In the genomic region with DNA sequence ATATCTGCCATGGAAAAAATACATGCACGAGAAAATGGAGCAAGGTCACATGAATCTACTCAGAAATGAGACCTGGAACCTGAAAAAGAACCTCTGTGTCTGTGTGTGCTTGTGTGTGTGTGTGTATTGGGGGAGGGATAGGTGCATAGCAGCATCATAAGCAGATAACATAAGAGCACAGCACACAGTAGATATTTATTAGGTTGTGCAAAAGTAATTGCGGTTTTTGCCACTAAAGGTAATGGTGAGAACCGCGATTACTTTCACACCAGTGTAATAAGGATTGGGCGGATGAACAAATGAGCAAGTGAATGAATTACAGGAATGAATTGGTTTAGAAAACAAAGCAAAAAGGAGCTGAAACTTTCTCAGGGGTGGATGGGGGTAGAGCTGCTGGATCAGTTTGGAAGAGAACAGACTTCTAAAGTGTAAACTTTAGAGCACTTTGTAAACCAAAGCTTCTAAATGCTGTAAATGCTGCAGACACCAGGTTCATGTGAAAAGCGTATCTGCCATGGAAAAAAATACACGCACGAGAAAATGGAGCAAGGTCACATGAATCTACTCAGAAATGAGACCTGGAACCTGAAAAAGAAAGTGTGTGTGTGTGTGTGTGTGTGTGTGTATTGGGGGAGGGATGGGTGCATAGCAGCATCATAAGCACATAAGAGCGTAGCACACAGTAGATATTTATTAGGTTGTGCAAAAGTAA, we compare ENCODE assay signal across 8 cellular contexts.
A peak's percentile ranks its signal among the peaks of the same experiment; 100 is the strongest.
DNase-seq lines count a peak whose midpoint lies in the region; FAIRE-seq and TF ChIP-seq lines count a peak whose summit lies in the region.

No MANE protein-coding gene starts in this region.

- no peaks in the 10 kb centered on the region for H3K79me1 ChIP-seq in mesendoderm (ENCODE audit: low read length)

- no peak overlapping the region for H2BK15ac ChIP-seq in mesendoderm (replicated peaks; ENCODE audit: low read depth)

- DNase-seq in breast epithelium (ENCODE audit: low spot score in 2 of 2) = no peak
- no peak for DNase-seq in MCF 10A (ENCODE audit: unreplicated experiment)
- no peak for DNase-seq in activated T-helper 2 cell treated with anti-CD3 and anti-CD28 coated beads, Interferon-gamma antibody, Interleukin-2, Interleukin-4, amounts not matched to agents 10 μg/mL and 5 μg/mL and 100 μg/mL, durations not matched to agents 14 hours and 24 hours and 36 hours (ENCODE audit: low spot score)
- no peak for DNase-seq in mesendoderm
- peak in 1 of 2 donors; percentile 1 for DNase-seq in uterus
- no peak for DNase-seq in hepatic stellate cell (ENCODE audit: low spot score)
- no peak for DNase-seq in activated gamma-delta T cell treated with Interleukin-2 at 50 U/mL for 16 hours
- DNase-seq in GM12892 (ENCODE audit: insufficient read length) = no peak

- no peaks in the 10 kb centered on the region for H3K9me3 Mint-ChIP-seq in MCF 10A (ENCODE audit: unreplicated experiment)
- H3K9me3 Mint-ChIP-seq in activated T-helper 2 cell treated with anti-CD3 and anti-CD28 coated beads, Interferon-gamma antibody, Interleukin-2, Interleukin-4, amounts not matched to agents 10 μg/mL and 5 μg/mL and 100 μg/mL, durations not matched to agents 14 hours and 24 hours and 36 hours = peaks cover 4% of the 10 kb centered on the region

- H3K4ac ChIP-seq in mesendoderm (ENCODE audit: low read depth, low read length) = no peak overlapping the region

- H3K79me2 ChIP-seq in mesendoderm (ENCODE audit: control insufficient read depth, insufficient read depth, low read length) = no peaks in the 10 kb centered on the region

- CTCF ChIA-PET in MCF 10A (lab: Yijun Ruan, JAX) = interaction anchor here (0.6 kb wide), 2 partner anchors 225 to 319 kb away, joined by 3 read pairs; no protein-coding TSS in a partner anchor

- TF ChIP-seq CTCF in breast epithelium (IDR thresholded peaks at IDR 0.05) (no peak), MCF 10A (IDR thresholded peaks at IDR 0.05; ENCODE audit: unreplicated experiment) (no peak), uterus (IDR thresholded peaks at IDR 0.05) (no peak)

- H2AK5ac ChIP-seq in mesendoderm (ENCODE audit: low read length) = no peak overlapping the region

- BruUV-seq in MCF 10A (replicated peaks; lab: Mats Ljungman, UMichigan) = no TSS peak

- peaks cover 5 to 25% of the 10 kb centered on the region in 2 donors for H3K4me1 ChIP-seq in breast epithelium
- peaks cover 22% of the 10 kb centered on the region for H3K4me1 ChIP-seq in mesendoderm (ENCODE audit: control insufficient read depth, low read depth, low read length)
- H3K4me1 ChIP-seq in uterus = peaks cover 7 to 9% of the 10 kb centered on the region in 2 donors

- H3K36me3 Mint-ChIP-seq in MCF 10A (ENCODE audit: insufficient read depth, unreplicated experiment) = no peaks in the 10 kb centered on the region
- H3K36me3 Mint-ChIP-seq in activated T-helper 2 cell treated with anti-CD3 and anti-CD28 coated beads, Interferon-gamma antibody, Interleukin-2, Interleukin-4, amounts not matched to agents 10 μg/mL and 5 μg/mL and 100 μg/mL, durations not matched to agents 14 hours and 24 hours and 36 hours (ENCODE audit: low read depth) = peaks cover 29% of the 10 kb centered on the region

- H2BK120ac ChIP-seq in mesendoderm (ENCODE audit: low read depth, low read length) = no peak overlapping the region

- H3K36me3 ChIP-seq in breast epithelium (no peaks in the 10 kb centered on the region), mesendoderm (ENCODE audit: control insufficient read depth, insufficient read depth, low read length) (no peaks in the 10 kb centered on the region), uterus (no peaks in the 10 kb centered on the region)

- no CpG with 5 or more reads among the region's 9 CpGs for WGBS in mesendoderm (ENCODE audit: extremely low coverage, insufficient coverage, low lambda C conversion rate)

- H3K23ac ChIP-seq in mesendoderm (ENCODE audit: low read length) = no peak overlapping the region

- POLR2A ChIA-PET in MCF 10A (lab: Yijun Ruan, JAX) = interaction anchor here (0.6 to 4.0 kb wide), 9 partner anchors 9 to 314 kb away, joined by 3 to 23 read pairs (median 5); no protein-coding TSS in a partner anchor

- no peak overlapping the region for H4K8ac ChIP-seq in mesendoderm (ENCODE audit: low read depth, low read length)

- H3K27ac Mint-ChIP-seq in MCF 10A (ENCODE audit: low read depth, unreplicated experiment) = no peak overlapping the region
- H3K27ac Mint-ChIP-seq in activated T-helper 2 cell treated with anti-CD3 and anti-CD28 coated beads, Interferon-gamma antibody, Interleukin-2, Interleukin-4, amounts not matched to agents 10 μg/mL and 5 μg/mL and 100 μg/mL, durations not matched to agents 14 hours and 24 hours and 36 hours = peak overlapping the region; percentile 85

- peak overlapping the region; percentile 56 for H3K18ac ChIP-seq in mesendoderm (ENCODE audit: low read length)

- no peaks in the 10 kb centered on the region for H3K9me3 ChIP-seq in breast epithelium
- H3K9me3 ChIP-seq in uterus = no peaks in the 10 kb centered on the region

- no peak overlapping the region for H3K9ac ChIP-seq in mesendoderm (ENCODE audit: low read length)

- no peak for TF ChIP-seq POLR2A in breast epithelium (IDR thresholded peaks at IDR 0.05)
- TF ChIP-seq POLR2A in uterus (IDR thresholded peaks at IDR 0.05) = no peak
- no peak for TF ChIP-seq POLR2A in GM12892 (IDR thresholded peaks at IDR 0.05; ENCODE audit: low read depth, low read length)

- H3K4me1 Mint-ChIP-seq in MCF 10A (ENCODE audit: insufficient read depth, unreplicated experiment) = peaks cover 45% of the 10 kb centered on the region
- H3K4me1 Mint-ChIP-seq in activated T-helper 2 cell treated with anti-CD3 and anti-CD28 coated beads, Interferon-gamma antibody, Interleukin-2, Interleukin-4, amounts not matched to agents 10 μg/mL and 5 μg/mL and 100 μg/mL, durations not matched to agents 14 hours and 24 hours and 36 hours (ENCODE audit: low read depth) = peaks cover 68% of the 10 kb centered on the region

- H4K5ac ChIP-seq in mesendoderm (ENCODE audit: low read length) = no peak overlapping the region

- H3K27ac ChIP-seq in breast epithelium (peak overlapping the region; percentile 88 to 89), mesendoderm (ENCODE audit: low read depth, low read length) (peak overlapping the region; percentile 71), uterus (peak overlapping the region; percentile 80 to 84)

- H3K4me2 ChIP-seq in mesendoderm (ENCODE audit: low read length) = no peak overlapping the region

- no peaks in the 10 kb centered on the region for H3K27me3 ChIP-seq in breast epithelium
- H3K27me3 ChIP-seq in mesendoderm (ENCODE audit: insufficient read depth, low read length, poor library complexity) = no peaks in the 10 kb centered on the region
- H3K27me3 ChIP-seq in uterus = no peaks in the 10 kb centered on the region

- FAIRE-seq in GM12892 (lab: Jason Lieb, UNC) = no peak

- H3K4me3 ChIP-seq in breast epithelium = no peak overlapping the region
- no peak overlapping the region for H3K4me3 ChIP-seq in mesendoderm (ENCODE audit: low read length)
- no peak overlapping the region for H3K4me3 ChIP-seq in uterus

- H3K56ac ChIP-seq in mesendoderm (ENCODE audit: low read length) = peak overlapping the region; percentile 87

- H3K4me3 Mint-ChIP-seq in MCF 10A (ENCODE audit: unreplicated experiment) = no peak overlapping the region
- H3K4me3 Mint-ChIP-seq in activated T-helper 2 cell treated with anti-CD3 and anti-CD28 coated beads, Interferon-gamma antibody, Interleukin-2, Interleukin-4, amounts not matched to agents 10 μg/mL and 5 μg/mL and 100 μg/mL, durations not matched to agents 14 hours and 24 hours and 36 hours (ENCODE audit: low read depth) = peak overlapping the region; percentile 15

- no peak overlapping the region for H2BK5ac ChIP-seq in mesendoderm (ENCODE audit: low read length)

- H3K27me3 Mint-ChIP-seq in MCF 10A (ENCODE audit: insufficient read depth, unreplicated experiment) = no peaks in the 10 kb centered on the region
- no peaks in the 10 kb centered on the region for H3K27me3 Mint-ChIP-seq in activated T-helper 2 cell treated with anti-CD3 and anti-CD28 coated beads, Interferon-gamma antibody, Interleukin-2, Interleukin-4, amounts not matched to agents 10 μg/mL and 5 μg/mL and 100 μg/mL, durations not matched to agents 14 hours and 24 hours and 36 hours (ENCODE audit: low read depth)

- intact Hi-C loops in breast epithelium (cut with DNase I; ENCODE audit: low total_unique reads) = loop anchor here (2.0 to 10.0 kb wide), 2 partner anchors 49 to 367 kb away; no protein-coding TSS in a partner anchor
- intact Hi-C loops in MCF 10A (cut with micrococcal nuclease) = no loop called here
- intact Hi-C loops in activated T-helper 2 cell treated with anti-CD3 and anti-CD28 coated beads, Interferon-gamma antibody, Interleukin-2, Interleukin-4, amounts not matched to agents 10 μg/mL and 5 μg/mL and 100 μg/mL, durations not matched to agents 14 hours and 24 hours and 36 hours (cut with micrococcal nuclease) = loop anchor here (1.0 to 2.0 kb wide), 5 partner anchors 8 to 371 kb away; a partner anchor contains a TSS
- intact Hi-C loops in uterus (cut with DNase I; ENCODE audit: low total_unique reads) = no loop called here

Comparison
In these comparisons a context has a peak if more than half of its experiments do, and no peak if none do; other contexts are left out.
1. intact Hi-C loops: an anchor here in breast epithelium (2.0 to 10.0 kb wide) and activated T-helper 2 cell treated with anti-CD3 and anti-CD28 coated beads, Interferon-gamma antibody, Interleukin-2, Interleukin-4, amounts not matched to agents 10 μg/mL and 5 μg/mL and 100 μg/mL, durations not matched to agents 14 hours and 24 hours and 36 hours (1.0 to 2.0 kb wide); none called in MCF 10A and uterus.